Comparison of ENCODE assay signal across 25 cellular contexts in the genomic region with DNA sequence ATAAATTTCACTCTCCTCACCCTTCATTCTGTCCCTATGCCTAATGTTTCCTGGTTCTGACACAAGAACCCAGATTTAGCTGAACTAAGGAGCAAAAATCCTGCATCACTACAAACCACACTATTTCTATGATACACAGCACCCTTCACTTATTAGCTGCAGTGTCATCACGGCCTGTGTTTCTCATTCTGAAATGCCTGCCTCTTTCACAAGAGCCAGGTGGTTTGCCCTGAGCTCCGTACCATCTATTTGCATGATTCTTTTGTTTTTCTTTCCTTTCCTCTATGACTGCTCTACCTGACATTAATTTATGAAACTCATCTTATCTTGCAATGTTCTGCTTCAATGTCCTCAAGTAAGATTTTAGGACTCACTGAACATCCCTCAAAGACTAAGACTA.
"Had no signal": no experiment of that assay in that cellular context is flagged by ENCODE, and none has a peak within 500 bp of the region (broad histone marks: within the 10 kb centered on the region; RNA-seq: fewer than 3 reads in every experiment).

No MANE protein-coding gene starts in this region.

- H3K27ac ChIP-seq: esophagus squamous epithelium, gastroesophageal sphincter, hepatocyte, left ventricle myocardium inferior, psoas muscle, spleen, testis, tibial nerve, upper lobe of right lung, vagina had no signal

- ATAC-seq: gastroesophageal sphincter; left cardiac atrium; psoas muscle; sciatic nerve; stimulated activated naive B cell treated with anti-CD40 and anti-IgM and Interleukin-4, amounts not matched to agents 10 μg/mL and 1 μg/mL and 100 μg/mL, for 72 hours; stimulated activated naive CD8-positive, alpha-beta T cell treated with anti-CD3 and anti-CD28 coated beads, Interleukin-15, amount 100 ng/mL, for 72 hours; upper lobe of right lung had no signal

- H3K4me2 ChIP-seq: hepatocyte had no signal

- H2AFZ ChIP-seq: hepatocyte had no signal

- H3K9me3 ChIP-seq: esophagus squamous epithelium, gastroesophageal sphincter, left ventricle myocardium inferior, psoas muscle, spleen, testis, tibial nerve, upper lobe of right lung, vagina had no signal

- H3K4me1 ChIP-seq: esophagus squamous epithelium, gastroesophageal sphincter, left ventricle myocardium inferior, psoas muscle, spleen, testis, tibial nerve, upper lobe of right lung, vagina had no signal

- H3K79me2 ChIP-seq: hepatocyte had no signal

- H3K4me1 Mint-ChIP-seq: nephron; stimulated activated naive B cell treated with anti-CD40 and anti-IgM and Interleukin-4, amounts not matched to agents 10 μg/mL and 1 μg/mL and 100 μg/mL, for 72 hours; stimulated activated naive CD8-positive, alpha-beta T cell treated with anti-CD3 and anti-CD28 coated beads, Interleukin-15, amount 100 ng/mL, for 72 hours had no signal

- H3K9me3 Mint-ChIP-seq: dendritic cell treated with granulocyte-macrophage colony-stimulating factor and Interleukin-4, amounts not matched to agents 40 ng/mL and 50 ng/mL, for 4 days; nephron; stimulated activated naive B cell treated with anti-CD40 and anti-IgM and Interleukin-4, amounts not matched to agents 10 μg/mL and 1 μg/mL and 100 μg/mL, for 72 hours had no signal

- H3K36me3 Mint-ChIP-seq: stimulated activated naive B cell treated with anti-CD40 and anti-IgM and Interleukin-4, amounts not matched to agents 10 μg/mL and 1 μg/mL and 100 μg/mL, for 72 hours had no signal

- H3K27ac Mint-ChIP-seq: dendritic cell treated with granulocyte-macrophage colony-stimulating factor and Interleukin-4, amounts not matched to agents 40 ng/mL and 50 ng/mL, for 4 days; nephron; stimulated activated naive B cell treated with anti-CD40 and anti-IgM and Interleukin-4, amounts not matched to agents 10 μg/mL and 1 μg/mL and 100 μg/mL, for 72 hours had no signal

- H3K4me3 Mint-ChIP-seq: dendritic cell treated with granulocyte-macrophage colony-stimulating factor and Interleukin-4, amounts not matched to agents 40 ng/mL and 50 ng/mL, for 4 days; nephron; stimulated activated naive B cell treated with anti-CD40 and anti-IgM and Interleukin-4, amounts not matched to agents 10 μg/mL and 1 μg/mL and 100 μg/mL, for 72 hours; stimulated activated naive CD8-positive, alpha-beta T cell treated with anti-CD3 and anti-CD28 coated beads, Interleukin-15, amount 100 ng/mL, for 72 hours had no signal

- H3K36me3 ChIP-seq: esophagus squamous epithelium, gastroesophageal sphincter, left ventricle myocardium inferior, spleen, tibial nerve, upper lobe of right lung, vagina had no signal

- H3K27me3 Mint-ChIP-seq: dendritic cell treated with granulocyte-macrophage colony-stimulating factor and Interleukin-4, amounts not matched to agents 40 ng/mL and 50 ng/mL, for 4 days; stimulated activated naive B cell treated with anti-CD40 and anti-IgM and Interleukin-4, amounts not matched to agents 10 μg/mL and 1 μg/mL and 100 μg/mL, for 72 hours; stimulated activated naive CD8-positive, alpha-beta T cell treated with anti-CD3 and anti-CD28 coated beads, Interleukin-15, amount 100 ng/mL, for 72 hours had no signal

- DNase-seq: esophagus squamous epithelium; foreskin fibroblast; kidney; left cardiac atrium; left ventricle myocardium inferior; mesenchymal stem cell; midbrain; psoas muscle; retina; spleen; stimulated activated CD4-positive, alpha-beta T cell treated with anti-CD3 and anti-CD28 coated beads, Interleukin-15, amount 100 ng/mL, for 24 hours; stimulated activated CD4-positive, alpha-beta T cell treated with anti-CD3 and anti-CD28 coated beads, Interleukin-1b, Interleukin-23, amount 100 ng/mL, for 48 hours; stimulated activated CD4-positive, alpha-beta T cell treated with anti-CD3 and anti-CD28 coated beads, Interleukin-4, amount 100 ng/mL, for 4 hours; stimulated activated naive B cell treated with anti-CD40 and anti-IgM and Interleukin-4, amounts not matched to agents 10 μg/mL and 1 μg/mL and 100 μg/mL, for 72 hours; stimulated activated naive CD8-positive, alpha-beta T cell treated with anti-CD3 and anti-CD28 coated beads, Interleukin-15, amount 100 ng/mL, for 72 hours; testis; upper lobe of right lung had no signal

- H3K4me3 ChIP-seq: esophagus squamous epithelium, gastroesophageal sphincter, hepatocyte, left ventricle myocardium inferior, lung, psoas muscle, spleen, testis, tibial nerve, upper lobe of right lung, vagina had no signal

- H3K27me3 ChIP-seq: esophagus squamous epithelium, gastroesophageal sphincter, hepatocyte, spleen, testis, tibial nerve, upper lobe of right lung, vagina had no signal
